In genomic region chr4:57119054-57119651, GRCh38 we compare ENCODE assay signal across 9 cellular contexts. TPM values are rescaled to one million over a fixed set of nuclear protein-coding genes. Genes with fewer than 3 reads are reported as not detected.
A peak's percentile ranks its signal among the peaks of the same experiment; 100 is the strongest.
DNase-seq lines count a peak whose midpoint lies in the region; ATAC-seq and TF ChIP-seq lines count a peak whose summit lies in the region.
"Had no signal": no experiment of that assay in that cellular context is flagged by ENCODE, and none has a peak within 500 bp of the region (broad histone marks: within the 10 kb centered on the region; RNA-seq: fewer than 3 reads in every experiment).

No MANE protein-coding gene starts in this region.

- intact Hi-C loops in dorsolateral prefrontal cortex (cut with DNase I): no loop called here

- WGBS in urinary bladder: 8% methylated on average over 8 of the region's 8 CpGs

- TF ChIP-seq CTCF in Peyer's patch (IDR thresholded peaks at IDR 0.05) (no peak), dorsolateral prefrontal cortex (IDR thresholded peaks at IDR 0.05 in 54 of 56, conservative IDR thresholded peaks at IDR 0.05 in 2 of 56; ENCODE audit: low read depth in 1 of 56, partially characterized antibody in 56 of 56) (no peak), mesothelial cell of epicardium (IDR thresholded peaks at IDR 0.05; ENCODE audit: unreplicated experiment) (no peak)

- no peak for TF ChIP-seq POLR2A in Peyer's patch (IDR thresholded peaks at IDR 0.05)

- H3K27me3 Mint-ChIP-seq in mesothelial cell of epicardium (ENCODE audit: low read depth): no peaks in the 10 kb centered on the region

- H3K9me3 Mint-ChIP-seq in mesothelial cell of epicardium: peaks cover 18% of the 10 kb centered on the region

- no peaks in the 10 kb centered on the region for H3K9me3 ChIP-seq in Peyer's patch

- H3K27ac Mint-ChIP-seq in mesothelial cell of epicardium: peak overlapping the region; percentile 91

- H3K36me3 Mint-ChIP-seq in mesothelial cell of epicardium: peaks cover 5% of the 10 kb centered on the region

- H3K27ac ChIP-seq in Peyer's patch (peak overlapping the region; percentile 39 to 73 (median 54)), dorsolateral prefrontal cortex (peak overlapping the region in 52 of 59 donors; percentile 6 to 84 (median 58)), urinary bladder (ENCODE audit: low read depth) (peak overlapping the region; percentile 57)

- H3K36me3 ChIP-seq in Peyer's patch (no peaks in the 10 kb centered on the region), urinary bladder (ENCODE audit: insufficient read depth) (no peaks in the 10 kb centered on the region)

- no peak overlapping the region for H3K4me3 Mint-ChIP-seq in mesothelial cell of epicardium

- ATAC-seq in GM18511 (IDR thresholded peaks at IDR 0.05; ENCODE audit: unreplicated experiment): no peak
- no peak for ATAC-seq in HG02884 (IDR thresholded peaks at IDR 0.05; ENCODE audit: unreplicated experiment)
- no peak for ATAC-seq in GM18909 (IDR thresholded peaks at IDR 0.05; ENCODE audit: poor library complexity, unreplicated experiment)

- DNase-seq in Peyer's patch (peak in 1 of 3 donors; percentile 50), dorsolateral prefrontal cortex (peak in 2 of 10 donors; percentile 28 to 39), mesothelial cell of epicardium (ENCODE audit: low spot score in 2 of 2, unreplicated experiment in 2 of 2) (no peak)
- DNase-seq: activated T-cell treated with anti-CD3 and anti-CD28 coated beads, Interleukin-2, amount 50 U/mL, for 48 hours; NCI-H2081 had no signal

- peak overlapping the region in 1 of 4 donors; percentile 6 for H3K4me3 ChIP-seq in Peyer's patch
- H3K4me3 ChIP-seq in dorsolateral prefrontal cortex: peak overlapping the region in 22 of 59 donors; percentile 0 to 39 (median 14)
- no peak overlapping the region for H3K4me3 ChIP-seq in urinary bladder (ENCODE audit: low read depth, low read length)

- H3K4me1 ChIP-seq in Peyer's patch (peaks cover 0 to 11% (median 0%) of the 10 kb centered on the region in 4 donors), urinary bladder (ENCODE audit: insufficient read depth) (no peaks in the 10 kb centered on the region)

- no peaks in the 10 kb centered on the region for H3K27me3 ChIP-seq in Peyer's patch
- H3K27me3 ChIP-seq in dorsolateral prefrontal cortex: no peaks in the 10 kb centered on the region

- peaks cover 35% of the 10 kb centered on the region for H3K4me1 Mint-ChIP-seq in mesothelial cell of epicardium

RNA-seq across cellular contexts. Expression of gene IGFBP7, which starts 9.0 kb away (rescaled TPM):
- total RNA-seq in Peyer's patch: 10 to 100 TPM; 37.1 to 92.1 (median 79.1) TPM
- total RNA-seq in dorsolateral prefrontal cortex: 100 to 1,000 TPM in 81 of 120 experiments, 10 to 100 TPM in 39; 55.7 to 267 (median 113) TPM
- total RNA-seq in mesothelial cell of epicardium: 98.5 to 114 TPM (median 107 TPM) in 3 replicates
- total RNA-seq in urinary bladder: 288 TPM
- polyA plus RNA-seq in urinary bladder: 1,554 TPM
